In the genomic region with DNA sequence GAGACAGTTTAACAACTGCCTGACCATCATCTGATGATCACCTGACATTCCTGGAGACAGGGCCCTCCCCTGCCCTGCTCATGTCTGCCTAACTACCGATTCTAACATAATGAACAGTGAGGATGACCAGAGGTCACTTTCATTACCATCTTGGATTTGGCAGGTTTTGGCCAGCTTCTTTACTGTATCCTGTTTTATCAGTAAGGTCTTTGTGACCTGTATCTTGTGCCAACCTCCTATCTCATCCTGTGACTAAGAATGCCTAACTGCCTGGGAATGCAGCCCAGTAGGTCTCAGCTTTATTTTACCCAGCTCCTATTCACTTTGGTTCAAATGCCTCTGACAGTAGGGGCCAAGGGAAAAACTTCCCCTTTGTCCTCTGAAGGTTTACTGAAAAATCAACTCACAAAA, we compare ENCODE assay signal across 1 cellular context.
TF ChIP-seq lines count a peak whose summit lies in the region.

No MANE protein-coding gene starts in this region.

TF ChIP-seq in HepG2, 621 proteins besides CTCF, POLR2A, EP300 and RAD21:
- no peak for TF ChIP-seq U2AF2 (IDR thresholded peaks at IDR 0.05; ENCODE audit: low read depth, low read length)
- TF ChIP-seq ATRX (CRISPR knock-in tag; IDR thresholded peaks at IDR 0.05; ENCODE audit: borderline replicate concordance) = no peak
- no peak for TF ChIP-seq SP5 (CRISPR knock-in tag; IDR thresholded peaks at IDR 0.05; ENCODE audit: borderline replicate concordance, low read depth)
- no peak for TF ChIP-seq MED1 (CRISPR knock-in tag; IDR thresholded peaks at IDR 0.05)
- no peak for TF ChIP-seq ZNF816 (CRISPR knock-in tag; IDR thresholded peaks at IDR 0.05; ENCODE audit: borderline replicate concordance)
- no peak for TF ChIP-seq SAFB2 (CRISPR knock-in tag; IDR thresholded peaks at IDR 0.05; ENCODE audit: borderline replicate concordance, low read depth)
- no peak for TF ChIP-seq JARID2 (CRISPR knock-in tag; IDR thresholded peaks at IDR 0.05; ENCODE audit: insufficient replicate concordance)
- TF ChIP-seq ZNF468 (CRISPR knock-in tag; IDR thresholded peaks at IDR 0.05) = no peak
- TF ChIP-seq, protein P1, sequence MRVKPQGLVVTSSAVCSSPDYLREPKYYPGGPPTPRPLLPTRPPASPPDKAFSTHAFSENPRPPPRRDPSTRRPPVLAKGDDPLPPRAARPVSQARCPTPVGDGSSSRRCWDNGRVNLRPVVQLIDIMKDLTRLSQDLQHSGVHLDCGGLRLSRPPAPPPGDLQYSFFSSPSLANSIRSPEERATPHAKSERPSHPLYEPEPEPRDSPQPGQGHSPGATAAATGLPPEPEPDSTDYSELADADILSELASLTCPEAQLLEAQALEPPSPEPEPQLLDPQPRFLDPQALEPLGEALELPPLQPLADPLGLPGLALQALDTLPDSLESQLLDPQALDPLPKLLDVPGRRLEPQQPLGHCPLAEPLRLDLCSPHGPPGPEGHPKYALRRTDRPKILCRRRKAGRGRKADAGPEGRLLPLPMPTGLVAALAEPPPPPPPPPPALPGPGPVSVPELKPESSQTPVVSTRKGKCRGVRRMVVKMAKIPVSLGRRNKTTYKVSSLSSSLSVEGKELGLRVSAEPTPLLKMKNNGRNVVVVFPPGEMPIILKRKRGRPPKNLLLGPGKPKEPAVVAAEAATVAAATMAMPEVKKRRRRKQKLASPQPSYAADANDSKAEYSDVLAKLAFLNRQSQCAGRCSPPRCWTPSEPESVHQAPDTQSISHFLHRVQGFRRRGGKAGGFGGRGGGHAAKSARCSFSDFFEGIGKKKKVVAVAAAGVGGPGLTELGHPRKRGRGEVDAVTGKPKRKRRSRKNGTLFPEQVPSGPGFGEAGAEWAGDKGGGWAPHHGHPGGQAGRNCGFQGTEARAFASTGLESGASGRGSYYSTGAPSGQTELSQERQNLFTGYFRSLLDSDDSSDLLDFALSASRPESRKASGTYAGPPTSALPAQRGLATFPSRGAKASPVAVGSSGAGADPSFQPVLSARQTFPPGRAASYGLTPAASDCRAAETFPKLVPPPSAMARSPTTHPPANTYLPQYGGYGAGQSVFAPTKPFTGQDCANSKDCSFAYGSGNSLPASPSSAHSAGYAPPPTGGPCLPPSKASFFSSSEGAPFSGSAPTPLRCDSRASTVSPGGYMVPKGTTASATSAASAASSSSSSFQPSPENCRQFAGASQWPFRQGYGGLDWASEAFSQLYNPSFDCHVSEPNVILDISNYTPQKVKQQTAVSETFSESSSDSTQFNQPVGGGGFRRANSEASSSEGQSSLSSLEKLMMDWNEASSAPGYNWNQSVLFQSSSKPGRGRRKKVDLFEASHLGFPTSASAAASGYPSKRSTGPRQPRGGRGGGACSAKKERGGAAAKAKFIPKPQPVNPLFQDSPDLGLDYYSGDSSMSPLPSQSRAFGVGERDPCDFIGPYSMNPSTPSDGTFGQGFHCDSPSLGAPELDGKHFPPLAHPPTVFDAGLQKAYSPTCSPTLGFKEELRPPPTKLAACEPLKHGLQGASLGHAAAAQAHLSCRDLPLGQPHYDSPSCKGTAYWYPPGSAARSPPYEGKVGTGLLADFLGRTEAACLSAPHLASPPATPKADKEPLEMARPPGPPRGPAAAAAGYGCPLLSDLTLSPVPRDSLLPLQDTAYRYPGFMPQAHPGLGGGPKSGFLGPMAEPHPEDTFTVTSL (CRISPR knock-in tag; IDR thresholded peaks at IDR 0.05; ENCODE audit: borderline replicate concordance) = no peak
- TF ChIP-seq ZNF34 (CRISPR knock-in tag; IDR thresholded peaks at IDR 0.05; ENCODE audit: borderline replicate concordance) = no peak
- TF ChIP-seq THAP9 (CRISPR knock-in tag; IDR thresholded peaks at IDR 0.05; ENCODE audit: borderline replicate concordance) = no peak
- TF ChIP-seq HCFC1 (IDR thresholded peaks at IDR 0.05; ENCODE audit: low read depth, low read length) = no peak
- no peak for TF ChIP-seq GFI1 (CRISPR knock-in tag; IDR thresholded peaks at IDR 0.05; ENCODE audit: borderline replicate concordance)
- TF ChIP-seq HMG20A (CRISPR knock-in tag; IDR thresholded peaks at IDR 0.05; ENCODE audit: borderline replicate concordance) = no peak
